Comparison of ENCODE assay signal across 19 cellular contexts in the genomic region with DNA sequence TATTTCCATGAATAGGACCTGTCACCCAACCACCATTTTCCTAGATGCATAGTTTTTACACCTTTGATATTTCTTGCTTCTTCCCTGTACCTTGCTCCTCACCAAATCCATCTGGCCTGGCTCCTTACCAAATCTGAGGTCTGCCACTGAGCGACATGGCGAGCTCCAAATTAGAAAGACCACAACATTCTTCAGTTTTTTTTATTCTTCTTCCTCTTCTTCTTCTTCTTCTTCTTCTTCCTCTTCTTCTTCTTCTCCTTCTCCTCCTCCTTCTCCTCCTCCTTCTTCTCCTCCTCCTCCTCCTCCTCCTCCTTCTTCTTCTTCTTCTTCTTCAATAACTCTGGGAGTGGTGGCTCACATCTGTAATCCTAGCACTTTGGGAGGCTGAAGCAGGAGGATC. TPM values are rescaled to one million over a fixed set of nuclear protein-coding genes. Genes with fewer than 3 reads are reported as not detected.
DNase-seq lines count a peak whose midpoint lies in the region; ATAC-seq and TF ChIP-seq lines count a peak whose summit lies in the region.
"Had no signal": no experiment of that assay in that cellular context is flagged by ENCODE, and none has a peak within 500 bp of the region (broad histone marks: within the 10 kb centered on the region; RNA-seq: fewer than 3 reads in every experiment).

No MANE protein-coding gene starts in this region.

- H3K4me1 Mint-ChIP-seq in mesothelial cell of epicardium (peaks cover 46% of the 10 kb centered on the region), T-cell (peaks cover 19 to 38% (median 27%) of the 10 kb centered on the region in 3 donors)

- peak overlapping the region; percentile 18 for H3K27ac Mint-ChIP-seq in mesothelial cell of epicardium
- H3K27ac Mint-ChIP-seq in T-cell = no peak overlapping the region
- H3K27ac Mint-ChIP-seq: activated CD4-positive, alpha-beta T cell treated with anti-CD3 and anti-CD28 coated beads for 36 hours had no signal

- no peak for TF ChIP-seq CTCF in HL-60 (IDR thresholded peaks at IDR 0.05; ENCODE audit: insufficient read depth, low read length)
- no peak for TF ChIP-seq CTCF in mesothelial cell of epicardium (IDR thresholded peaks at IDR 0.05; ENCODE audit: unreplicated experiment)

- H3K4me3 ChIP-seq in HL-60 (replicated peaks; ENCODE audit: insufficient read depth, low read length) = no peak overlapping the region
- H3K4me3 ChIP-seq: A549, gastroesophageal sphincter, SK-N-MC had no signal

- no peaks in the 10 kb centered on the region for H3K36me3 Mint-ChIP-seq in mesothelial cell of epicardium
- no peaks in the 10 kb centered on the region for H3K36me3 Mint-ChIP-seq in T-cell
- H3K36me3 Mint-ChIP-seq: CD4-positive, CD25-positive, alpha-beta regulatory T cell had no signal

- POLR2A ChIA-PET in T-cell (lab: Charles Lee) = interaction anchor here in 1 of 2 donors (0.6 kb wide), 1 partner anchor 108 kb away, joined by 3 read pairs; no protein-coding TSS in a partner anchor

- DNase-seq in AML-193 (lab: John Stamatoyannopoulos, UW) (peak; percentile 12 to 38), HL-60 (ENCODE audit: low read depth in 1 of 2, low spot score in 1 of 2) (peak in 1 of 2 experiments; percentile 50), OCI-M1 (lab: John Stamatoyannopoulos, UW) (peak; percentile 65), mesothelial cell of epicardium (ENCODE audit: low spot score in 2 of 2, unreplicated experiment in 2 of 2) (no peak), T-cell (no peak), DMS153 (lab: John Stamatoyannopoulos, UW) (no peak)
- DNase-seq: activated CD4-positive, alpha-beta T cell treated with anti-CD3 and anti-CD28 coated beads for 36 hours; mesendoderm; NCI-H1436 treated with DMSO at 0.1 percent for 48 hours; stimulated activated CD4-positive, alpha-beta T cell treated with anti-CD3 and anti-CD28 coated beads, Interleukin-2, amount 100 ng/mL, for 48 hours had no signal

- no peaks in the 10 kb centered on the region for H3K27me3 ChIP-seq in HL-60 (ENCODE audit: insufficient read depth, poor library complexity, severe bottlenecking)
- H3K27me3 ChIP-seq: gastroesophageal sphincter had no signal

- peaks cover 12% of the 10 kb centered on the region for H3K27me3 Mint-ChIP-seq in mesothelial cell of epicardium (ENCODE audit: low read depth)
- peaks cover 7 to 15% of the 10 kb centered on the region in 2 donors for H3K27me3 Mint-ChIP-seq in T-cell

- CTCF ChIA-PET in T-cell (lab: Charles Lee) = interaction anchor here (1.1 to 1.9 kb wide), 3 partner anchors 9 to 112 kb away, joined by 3 to 9 read pairs (median 8); no protein-coding TSS in a partner anchor

- H3K9me3 Mint-ChIP-seq in mesothelial cell of epicardium (no peaks in the 10 kb centered on the region), T-cell (no peaks in the 10 kb centered on the region)
- H3K9me3 Mint-ChIP-seq: nephron had no signal

- H3K4me3 Mint-ChIP-seq in mesothelial cell of epicardium = no peak overlapping the region
- peak overlapping the region in 1 of 3 donors; percentile 18 for H3K4me3 Mint-ChIP-seq in T-cell
- H3K4me3 Mint-ChIP-seq: activated CD4-positive, alpha-beta T cell treated with anti-CD3 and anti-CD28 coated beads for 36 hours had no signal

- peak overlapping the region; percentile 36 for H3K27ac ChIP-seq in HL-60 (replicated peaks)
- H3K27ac ChIP-seq: A549, SK-N-MC had no signal

- no peak for ATAC-seq in HG03442 (IDR thresholded peaks at IDR 0.05; ENCODE audit: unreplicated experiment)
- no peak for ATAC-seq in T-cell (replicated peaks in 1 of 4)
- no peak for ATAC-seq in GM18517 (IDR thresholded peaks at IDR 0.05; ENCODE audit: unreplicated experiment)
- ATAC-seq: A549; activated CD4-positive, alpha-beta T cell treated with anti-CD3 and anti-CD28 coated beads for 36 hours; HCT116; Panc1 had no signal

RNA-seq across cellular contexts. Expression of a gene that starts 7.1 kb away (rescaled TPM):
- total RNA-seq in mesothelial cell of epicardium (23.9 to 26.4 TPM (median 25.6 TPM) in 3 replicates), T-cell (1 to 10 TPM in 1 of 5 donors, under 1 TPM in 2, not detected in 2; 0.73 to 1.4 (median 0.96) TPM)
- total RNA-seq: activated CD4-positive, alpha-beta T cell treated with anti-CD3 and anti-CD28 coated beads for 36 hours had no signal

RNA-seq across cellular contexts. Expression of a gene that starts 45.1 kb away (rescaled TPM):
- 19.2 to 22.7 TPM (median 20.2 TPM) in 3 replicates for total RNA-seq in mesothelial cell of epicardium
- 10 to 100 TPM; 20.6 to 32.3 (median 25.6) TPM for total RNA-seq in T-cell

Comparison
In these comparisons a context has a peak if more than half of its experiments do, and no peak if none do; other contexts are left out.
1. DNase-seq: peak in AML-193 (2 of 2) and OCI-M1 (single experiment); none in mesothelial cell of epicardium (0 of 2), T-cell (0 of 34) and DMS153 (single experiment).
2. RNA of a gene that starts 7.1 kb away (total RNA-seq): 23.9 to 26.4 TPM in mesothelial cell of epicardium; 0.73 to 1.4 TPM in T-cell; every median in the first group is over 10 times any median in the second.